17 cellular contexts compared by ENCODE assay signal in the genomic region with DNA sequence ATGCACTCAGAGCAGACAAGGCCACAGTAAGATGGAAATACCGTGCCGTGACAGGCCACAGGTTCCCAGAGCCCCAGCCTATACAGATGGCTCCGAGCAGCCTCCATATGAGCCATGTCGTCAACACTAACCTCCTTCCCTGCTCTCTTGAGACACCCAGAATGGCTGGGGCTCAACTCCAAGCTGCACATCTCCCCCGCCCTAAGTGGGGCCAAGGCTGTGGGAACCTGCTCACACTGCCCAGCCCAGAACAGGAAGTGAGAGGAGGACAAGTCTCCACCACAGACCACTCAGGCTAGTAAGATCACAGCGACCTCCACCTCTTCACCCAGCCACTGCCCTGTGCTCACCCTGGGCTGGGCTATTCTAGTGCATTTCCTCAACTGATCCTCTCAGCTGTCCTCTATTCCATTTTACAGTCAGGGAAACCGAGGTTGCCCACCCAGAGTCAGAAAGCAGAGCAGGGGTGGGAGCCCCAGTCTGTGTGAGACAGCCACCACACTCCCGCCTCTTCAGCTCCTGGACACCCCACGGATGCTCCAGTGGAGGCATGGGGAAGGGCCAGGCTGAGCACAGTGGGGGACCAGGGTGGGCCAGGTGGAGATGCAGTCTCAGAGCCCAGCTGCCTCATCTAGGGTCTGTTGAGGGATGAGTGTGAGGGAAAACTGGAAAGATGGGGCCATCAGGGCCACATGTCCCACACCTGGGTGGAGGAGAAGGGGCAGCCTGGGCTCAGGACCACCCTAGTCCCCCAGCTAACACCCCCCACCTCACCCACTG. TPM values are rescaled to one million over a fixed set of nuclear protein-coding genes. Genes with fewer than 3 reads are reported as not detected.
DNase-seq lines count a peak whose midpoint lies in the region; ATAC-seq and TF ChIP-seq lines count a peak whose summit lies in the region.
"Had no signal": no experiment of that assay in that cellular context is flagged by ENCODE, and none has a peak within 500 bp of the region (broad histone marks: within the 10 kb centered on the region; RNA-seq: fewer than 3 reads in every experiment).

No MANE protein-coding gene starts in this region.

- H3K4me3 ChIP-seq in spleen (no peak overlapping the region), esophagus muscularis mucosa (no peak overlapping the region)
- H3K4me3 ChIP-seq: body of pancreas, sigmoid colon had no signal

- peaks cover 0 to 32% (median 0%) of the 10 kb centered on the region in 7 donors for H3K27me3 ChIP-seq in spleen (replicated peaks in 1 of 7)
- H3K27me3 ChIP-seq in esophagus muscularis mucosa: peaks cover 0 to 4% (median 0%) of the 10 kb centered on the region in 4 donors
- H3K27me3 ChIP-seq: body of pancreas, sigmoid colon had no signal

- in situ Hi-C loops in GM13976 (cut with MboI; ENCODE audit: low sequenced_read_pairs, unreplicated experiment): no loop called here

- 57 to 71% (median 66%) methylated on average over 7 to 9 of the region's 9 CpGs for WGBS in spleen, 5 donors
- WGBS in esophagus muscularis mucosa: 83% methylated on average over 4 of the region's 9 CpGs

- H3K36me3 ChIP-seq in spleen (no peaks in the 10 kb centered on the region), esophagus muscularis mucosa (no peaks in the 10 kb centered on the region)
- H3K36me3 ChIP-seq: sigmoid colon had no signal

- DNase-seq in spleen (peak; percentile 70), esophagus muscularis mucosa (ENCODE audit: extremely low spot score) (no peak), GM13976 (ENCODE audit: low spot score) (no peak)
- DNase-seq: activated CD4-positive, alpha-beta T cell treated with anti-CD3 and anti-CD28 coated beads for 1 hour; activated T-cell treated with anti-CD3 and anti-CD28 coated beads, Interleukin-2, amount 50 U/mL, for 4 hours; CD8-positive, alpha-beta T cell; kidney glomerular epithelial cell; NCI-H187; nephron progenitor cell; sigmoid colon; SW 1271 had no signal

- H3K9me3 ChIP-seq in spleen (peaks cover 0 to 8% (median 3%) of the 10 kb centered on the region in 8 donors), esophagus muscularis mucosa (no peaks in the 10 kb centered on the region)
- H3K9me3 ChIP-seq: body of pancreas, sigmoid colon had no signal

- TF ChIP-seq EP300 in esophagus muscularis mucosa (IDR thresholded peaks at IDR 0.05): no peak

- H3K27ac ChIP-seq in angular gyrus (ENCODE audit: low read depth, low read length): peak overlapping the region; percentile 96
- H3K27ac ChIP-seq in spleen: peak overlapping the region in 2 of 8 donors; percentile 31 to 57
- no peak overlapping the region for H3K27ac ChIP-seq in esophagus muscularis mucosa (replicated peaks in 1 of 4)
- H3K27ac ChIP-seq: body of pancreas, sigmoid colon had no signal

- intact Hi-C loops in spleen (cut with DNase I; ENCODE audit: low total_unique reads): no loop called here
- intact Hi-C loops in esophagus muscularis mucosa (cut with DNase I): no loop called here

- TF ChIP-seq POLR2A in spleen (IDR thresholded peaks at IDR 0.05) (no peak), esophagus muscularis mucosa (IDR thresholded peaks at IDR 0.05; ENCODE audit: low read depth) (no peak)

- ATAC-seq in GM19035 (IDR thresholded peaks at IDR 0.05; ENCODE audit: unreplicated experiment) (peak; percentile 57), HG02938 (IDR thresholded peaks at IDR 0.05; ENCODE audit: unreplicated experiment) (peak; percentile 66), HG02610 (IDR thresholded peaks at IDR 0.05; ENCODE audit: unreplicated experiment) (no peak), GM18502 (IDR thresholded peaks at IDR 0.05; ENCODE audit: poor library complexity, unreplicated experiment) (no peak)
- ATAC-seq: body of pancreas; CD8-positive, alpha-beta T cell had no signal

- no peak for TF ChIP-seq CTCF in spleen (IDR thresholded peaks at IDR 0.05 in 8 of 11, conservative IDR thresholded peaks at IDR 0.05 in 3 of 11)
- TF ChIP-seq CTCF in esophagus muscularis mucosa (IDR thresholded peaks at IDR 0.05): no peak
- TF ChIP-seq CTCF in GM13976 (IDR thresholded peaks at IDR 0.05; ENCODE audit: borderline replicate concordance, control extremely low read depth, extremely low read depth, insufficient read depth, missing control alignments): no peak

- H3K4me1 ChIP-seq in spleen (peaks cover 0 to 26% (median 8%) of the 10 kb centered on the region in 6 donors), esophagus muscularis mucosa (peaks cover 0 to 11% (median 6%) of the 10 kb centered on the region in 4 donors)
- H3K4me1 ChIP-seq: body of pancreas had no signal

RNA-seq across cellular contexts. Expression of gene GRID1, which starts 11.6 kb away (rescaled TPM):
- total RNA-seq in spleen: under 1 TPM in 4 of 7 donors, not detected in 3; 0.10 to 0.42 (median 0.17) TPM
- under 1 TPM in 2 of 3 donors, not detected in 1; 0.06 to 0.18 TPM for polyA plus RNA-seq in spleen
- total RNA-seq in esophagus muscularis mucosa: 1 to 10 TPM in 2 of 4 donors, under 1 TPM in 2; under 0.01 to 1.3 (median 1.1) TPM
- total RNA-seq: activated T-cell treated with anti-CD3 and anti-CD28 coated beads, Interleukin-2, amount 50 U/mL, for 4 hours; CD8-positive, alpha-beta T cell had no signal

Comparison
In these comparisons a context has a peak if more than half of its experiments do, and no peak if none do; other contexts are left out.
1. ATAC-seq: peak in GM19035 (single experiment) and HG02938 (single experiment); none in HG02610 (single experiment) and GM18502 (single experiment).